In genomic region chr2:101759162-101759561, GRCh38 we compare ENCODE assay signal across 11 cellular contexts.
DNase-seq lines count a peak whose midpoint lies in the region; ATAC-seq, FAIRE-seq and TF ChIP-seq lines count a peak whose summit lies in the region.
"Had no signal": no experiment of that assay in that cellular context is flagged by ENCODE, and none has a peak within 500 bp of the region (broad histone marks: within the 10 kb centered on the region; RNA-seq: fewer than 3 reads in every experiment).

No MANE protein-coding gene starts in this region.

- H3K9me3 ChIP-seq in SJSA1 (replicated peaks) (no peaks in the 10 kb centered on the region), SJCRH30 (replicated peaks) (no peaks in the 10 kb centered on the region), pancreas (no peaks in the 10 kb centered on the region)

- H3K4me3 ChIP-seq in SJSA1 (peak overlapping the region; percentile 9; the same call in 1 of the 2 replicates), fibroblast of mammary gland (ENCODE audit: control insufficient read depth, low read depth, low read length) (no peak overlapping the region), SJCRH30 (no peak overlapping the region), pancreas (no peak overlapping the region)

- ATAC-seq in pancreas = no peak

- H3K27ac ChIP-seq in SJSA1 (peak overlapping the region; percentile 98), SJCRH30 (no peak overlapping the region), pancreas (no peak overlapping the region)

- DNase-seq in EL (peak; percentile 95), SJSA1 (ENCODE audit: low read depth in 1 of 2, low spot score in 2 of 2) (peak; percentile 82 to 94), fibroblast of mammary gland (ENCODE audit: low read depth) (peak; percentile 93), renal cortical epithelial cell (ENCODE audit: low read depth) (peak; percentile 94), SJCRH30 (no peak), mesenteric fat pad (ENCODE audit: low spot score) (no peak), NCI-H187 (lab: John Stamatoyannopoulos, UW) (no peak), pancreas (no peak)
- DNase-seq: NCI-H1694 treated with DMSO at 0.1 percent for 48 hours; stimulated activated naive CD4-positive, alpha-beta T cell had no signal

- TF ChIP-seq CTCF in fibroblast of mammary gland (conservative IDR thresholded peaks at IDR 0.05; ENCODE audit: control insufficient read depth, insufficient read depth, low read depth, low read length) (no peak), pancreas (IDR thresholded peaks at IDR 0.05) (no peak)

- H3K4me1 ChIP-seq in SJSA1 (replicated peaks) (peaks cover 59% of the 10 kb centered on the region), SJCRH30 (peaks cover 36% of the 10 kb centered on the region), pancreas (peaks cover 0 to 17% (median 9%) of the 10 kb centered on the region in 3 donors)

- FAIRE-seq in pancreas (lab: Jason Lieb, UNC) = no peak
- FAIRE-seq: TTC549 had no signal

- intact Hi-C loops in pancreas (cut with DNase I) = no loop called here

- H3K27me3 ChIP-seq in SJSA1 (replicated peaks) (no peaks in the 10 kb centered on the region), SJCRH30 (no peaks in the 10 kb centered on the region), pancreas (no peaks in the 10 kb centered on the region)

- H3K36me3 ChIP-seq in SJSA1 = no peaks in the 10 kb centered on the region
- H3K36me3 ChIP-seq in SJCRH30 = no peaks in the 10 kb centered on the region; the same call in 1 of the 2 replicates
- H3K36me3 ChIP-seq in pancreas = no peaks in the 10 kb centered on the region

- 71 to 87% methylated on average over 2 of the region's 2 CpGs for WGBS in pancreas, 2 donors

Comparison
In these comparisons a context has a peak if more than half of its experiments do, and no peak if none do; other contexts are left out.
1. DNase-seq: peak in EL (single experiment), SJSA1 (2 of 2), fibroblast of mammary gland (single experiment) and renal cortical epithelial cell (single experiment); none in SJCRH30 (0 of 2), mesenteric fat pad (single experiment), NCI-H187 (0 of 2) and pancreas (0 of 6).